In the genomic region with DNA sequence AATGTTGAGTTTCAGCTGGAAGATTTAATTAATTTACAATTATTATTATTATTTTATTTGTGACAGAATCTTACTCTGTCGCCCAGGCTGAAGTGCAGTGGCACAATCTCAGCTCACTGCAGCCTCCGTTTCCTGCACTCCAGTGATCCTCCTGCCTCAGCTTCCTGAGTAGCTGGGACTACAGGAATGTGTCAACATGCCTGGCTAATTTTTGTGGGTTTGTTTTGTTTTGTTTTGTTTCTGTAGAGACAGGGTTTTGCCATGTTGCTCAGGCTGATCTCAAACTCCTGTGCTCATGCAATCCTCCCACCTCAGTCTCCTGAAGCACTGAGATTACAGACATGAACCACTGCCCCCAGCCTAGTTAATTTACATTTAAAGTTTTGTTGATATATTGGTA, we compare ENCODE assay signal across 10 cellular contexts.
A peak's percentile ranks its signal among the peaks of the same experiment; 100 is the strongest.
DNase-seq lines count a peak whose midpoint lies in the region; ATAC-seq, FAIRE-seq and TF ChIP-seq lines count a peak whose summit lies in the region.
"Had no signal": no experiment of that assay in that cellular context is flagged by ENCODE, and none has a peak within 500 bp of the region (broad histone marks: within the 10 kb centered on the region; RNA-seq: fewer than 3 reads in every experiment).

No MANE protein-coding gene starts in this region.

- in situ Hi-C loops in ACHN (cut with HindIII; ENCODE audit: low pct_ligation_motif_present, low pct_unique_long_range_greater_than_20kb, low sequenced_read_pairs): no loop called here

- no peak for TF ChIP-seq CTCF in bronchial epithelial cell (IDR thresholded peaks at IDR 0.05; ENCODE audit: insufficient read depth, low read length, severe bottlenecking)
- no peak for TF ChIP-seq CTCF in kidney epithelial cell (IDR thresholded peaks at IDR 0.05; ENCODE audit: insufficient read depth, low read length, poor library complexity, severe bottlenecking)

- no peak for ATAC-seq in HG03354 (IDR thresholded peaks at IDR 0.05; ENCODE audit: poor library complexity, severe bottlenecking, unreplicated experiment)

- DNase-seq in ACHN (peak; percentile 48), HT1080 (ENCODE audit: low read depth) (peak; percentile 72), bronchial epithelial cell (ENCODE audit: low read depth) (peak; percentile 64), kidney epithelial cell (ENCODE audit: low read depth) (peak; percentile 58), NCI-H1105 (lab: John Stamatoyannopoulos, UW) (no peak), NCI-H1417 treated with DMSO at 0.1 percent for 48 hours (lab: John Stamatoyannopoulos, UW) (no peak), NCI-H748 treated with DMSO at 0.1 percent for 48 hours (lab: John Stamatoyannopoulos, UW) (no peak)
- DNase-seq: colonic mucosa, NCI-H1436 had no signal

- FAIRE-seq in bronchial epithelial cell (lab: Jason Lieb, UNC): no peak

- H3K36me3 ChIP-seq in bronchial epithelial cell (ENCODE audit: control insufficient read depth, insufficient read depth, low read length): no peaks in the 10 kb centered on the region
- no peaks in the 10 kb centered on the region for H3K36me3 ChIP-seq in kidney epithelial cell (ENCODE audit: control insufficient read depth, insufficient read depth, low read length)
- H3K36me3 ChIP-seq: colonic mucosa had no signal

- H3K4me3 ChIP-seq in bronchial epithelial cell (ENCODE audit: low read depth, low read length) (no peak overlapping the region), kidney epithelial cell (ENCODE audit: low read depth, low read length) (no peak overlapping the region)
- H3K4me3 ChIP-seq: colonic mucosa had no signal

- H3K27me3 ChIP-seq in bronchial epithelial cell (ENCODE audit: control insufficient read depth, insufficient read depth, low read length) (no peaks in the 10 kb centered on the region), kidney epithelial cell (ENCODE audit: control insufficient read depth, insufficient read depth, low read length) (no peaks in the 10 kb centered on the region)
- H3K27me3 ChIP-seq: colonic mucosa had no signal

Comparison
In these comparisons a context has a peak if more than half of its experiments do, and no peak if none do; other contexts are left out.
1. DNase-seq: peak in ACHN (single experiment), HT1080 (single experiment), bronchial epithelial cell (single experiment) and kidney epithelial cell (single experiment); none in NCI-H1105 (single experiment), NCI-H1417 treated with DMSO at 0.1 percent for 48 hours (single experiment) and NCI-H748 treated with DMSO at 0.1 percent for 48 hours (single experiment).